9 cellular contexts compared by ENCODE assay signal in the genomic region with DNA sequence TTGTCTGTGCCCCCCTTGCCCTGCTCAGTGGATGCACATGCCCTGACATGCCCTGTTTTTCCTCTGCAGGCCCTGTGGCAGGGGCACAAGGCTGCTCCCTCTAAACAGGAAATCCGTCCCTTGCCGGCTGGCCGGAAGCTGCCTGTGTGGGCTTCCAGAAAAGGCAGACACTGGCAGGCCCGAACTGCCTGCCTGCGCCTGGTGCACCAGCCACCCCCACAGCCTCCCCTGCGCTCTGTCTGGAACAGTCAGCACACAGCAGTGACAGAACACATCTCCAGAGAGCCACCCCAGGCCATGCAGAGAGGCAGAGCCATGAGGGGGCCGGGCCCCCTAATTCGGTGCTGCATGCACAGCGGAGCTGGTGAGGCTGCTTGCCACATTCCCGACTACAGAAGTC. TPM values are rescaled to one million over a fixed set of nuclear protein-coding genes. Genes with fewer than 3 reads are reported as not detected.
A peak's percentile ranks its signal among the peaks of the same experiment; 100 is the strongest.
DNase-seq lines count a peak whose midpoint lies in the region; ATAC-seq lines count a peak whose summit lies in the region.
"Had no signal": no experiment of that assay in that cellular context is flagged by ENCODE, and none has a peak within 500 bp of the region (broad histone marks: within the 10 kb centered on the region; RNA-seq: fewer than 3 reads in every experiment).

No MANE protein-coding gene starts in this region.

- peak overlapping the region; percentile 55 to 56 for H3K4me3 ChIP-seq in stomach smooth muscle (ENCODE audit: low read length in 2 of 2)

- DNase-seq in activated CD4-positive, CD25-positive, alpha-beta regulatory T cell (lab: John Stamatoyannopoulos, UW): no peak
- peak; percentile 14 for DNase-seq in activated gamma-delta T cell (lab: John Stamatoyannopoulos, UW)
- no peak for DNase-seq in left lobe of liver (ENCODE audit: low spot score)
- no peak for DNase-seq in DMS79 treated with DMSO at 0.1 percent for 48 hours (lab: John Stamatoyannopoulos, UW)
- DNase-seq: NCI-H510A had no signal

- peak overlapping the region; percentile 55 for H3K27ac ChIP-seq in stomach smooth muscle (ENCODE audit: low read length)

- H3K27me3 ChIP-seq in stomach smooth muscle (ENCODE audit: control insufficient read depth in 1 of 2, insufficient read depth in 2 of 2, low read length in 2 of 2): no peaks in the 10 kb centered on the region

- H3K36me3 ChIP-seq in stomach smooth muscle (ENCODE audit: control insufficient read depth in 2 of 2, insufficient read depth in 2 of 2, low read length in 2 of 2): no peaks in the 10 kb centered on the region

- peaks cover 15% of the 10 kb centered on the region for H3K4me1 ChIP-seq in stomach smooth muscle (ENCODE audit: control insufficient read depth, insufficient read depth, low read length)

- H3K9me3 ChIP-seq in stomach smooth muscle (ENCODE audit: control insufficient read depth in 2 of 2, low read length in 2 of 2): no peaks in the 10 kb centered on the region

- H3K9ac ChIP-seq in stomach smooth muscle (ENCODE audit: low read length in 2 of 2): no peak overlapping the region

- ATAC-seq in activated CD4-positive, CD25-positive, alpha-beta regulatory T cell treated with anti-CD3 and anti-CD28 coated beads, Interleukin-2, amount 50 U/mL, for 24 hours: peak; percentile 23 to 36
- ATAC-seq in left lobe of liver: peak; percentile 41
- no peak for ATAC-seq in GM18858 (IDR thresholded peaks at IDR 0.05; ENCODE audit: unreplicated experiment)
- ATAC-seq in HG03280 (IDR thresholded peaks at IDR 0.05; ENCODE audit: unreplicated experiment): no peak

RNA-seq across cellular contexts. Expression of a gene that starts 33.5 kb away (rescaled TPM):
- total RNA-seq in left lobe of liver: not detected

Comparison
In these comparisons a context has a peak if more than half of its experiments do, and no peak if none do; other contexts are left out.
1. ATAC-seq: peak in activated CD4-positive, CD25-positive, alpha-beta regulatory T cell treated with anti-CD3 and anti-CD28 coated beads, Interleukin-2, amount 50 U/mL, for 24 hours (2 of 2) and left lobe of liver (single experiment); none in GM18858 (single experiment) and HG03280 (single experiment).